8 cellular contexts compared by ENCODE assay signal in genomic region chr1:112618721-112619517, GRCh38. TPM values are rescaled to one million over a fixed set of nuclear protein-coding genes. Genes with fewer than 3 reads are reported as not detected.
A peak's percentile ranks its signal among the peaks of the same experiment; 100 is the strongest.
DNase-seq lines count a peak whose midpoint lies in the region; ATAC-seq and TF ChIP-seq lines count a peak whose summit lies in the region.

ST7L (minus strand) TSS chr1:112619141; CDS start chr1:112619113, 28 bp downstream.

- H3K4me3 Mint-ChIP-seq in natural killer cell treated with Interleukin-12 subunit alpha and Interleukin-12 subunit beta and Interleukin-15 and Interleukin-18, amount 100 ng/mL, for 72 hours: peak within 1 kb of the TSS; percentile 99

- H3K4me3 ChIP-seq in HUES48 (ENCODE audit: low read depth, low read length) (peak within 1 kb of the TSS; percentile 95), fibroblast of the aortic adventitia (ENCODE audit: low read depth, low read length) (peak within 1 kb of the TSS; percentile 100)

- H3K27ac Mint-ChIP-seq in natural killer cell treated with Interleukin-12 subunit alpha and Interleukin-12 subunit beta and Interleukin-15 and Interleukin-18, amount 100 ng/mL, for 72 hours: peak within 1 kb of the TSS; percentile 99

- no peak for TF ChIP-seq CTCF in fibroblast of the aortic adventitia (IDR thresholded peaks at IDR 0.05; ENCODE audit: insufficient read depth, low read length)

- peaks cover 8% of the 10 kb centered on the region for H3K36me3 Mint-ChIP-seq in natural killer cell treated with Interleukin-12 subunit alpha and Interleukin-12 subunit beta and Interleukin-15 and Interleukin-18, amount 100 ng/mL, for 72 hours

- H3K4me1 ChIP-seq in ES-I3 (ENCODE audit: insufficient read depth, low read length) (peaks cover 5% of the 10 kb centered on the region; the same call in 1 of the 2 replicates), HUES48 (ENCODE audit: control insufficient read depth, insufficient read depth, low read length) (peaks cover 14% of the 10 kb centered on the region)

- H3K4me1 Mint-ChIP-seq in natural killer cell treated with Interleukin-12 subunit alpha and Interleukin-12 subunit beta and Interleukin-15 and Interleukin-18, amount 100 ng/mL, for 72 hours (ENCODE audit: low read depth in 2 of 2): peaks cover 18 to 35% of the 10 kb centered on the region in 2 donors

- ATAC-seq in natural killer cell treated with Interleukin-12 subunit alpha and Interleukin-12 subunit beta and Interleukin-15 and Interleukin-18, amount 100 ng/mL, for 72 hours: peak; percentile 43 to 45
- ATAC-seq in stimulated activated naive CD8-positive, alpha-beta T cell treated with anti-CD3 and anti-CD28 coated beads, Interleukin-15, Interleukin-2, amounts not matched to agents 100 U/mL and 50 U/mL, for 24 hours: peak; percentile 19
- ATAC-seq in GM21390 (IDR thresholded peaks at IDR 0.05; ENCODE audit: unreplicated experiment): no peak

- peak within 1 kb of the TSS; percentile 98 for H3K27ac ChIP-seq in HUES48 (ENCODE audit: low read depth, low read length)

- peak; percentile 78 for DNase-seq in RPMI7951 (ENCODE audit: low read depth)
- peak; percentile 55 for DNase-seq in activated gamma-delta T cell treated with Interleukin-2 at 50 U/mL for 16 hours
- peak; percentile 81 for DNase-seq in fibroblast of the aortic adventitia (ENCODE audit: low read depth)
- DNase-seq in natural killer cell treated with Interleukin-12 subunit alpha and Interleukin-12 subunit beta and Interleukin-15 and Interleukin-18, amount 100 ng/mL, for 72 hours (ENCODE audit: low spot score): peak; percentile 65
- peak; percentile 69 for DNase-seq in stimulated activated naive CD8-positive, alpha-beta T cell treated with anti-CD3 and anti-CD28 coated beads, Interleukin-15, Interleukin-2, amounts not matched to agents 100 U/mL and 50 U/mL, for 24 hours

- H3K36me3 ChIP-seq in ES-I3 (ENCODE audit: insufficient read depth, low read length) (no peaks in the 10 kb centered on the region), HUES48 (ENCODE audit: control insufficient read depth, insufficient read depth, low read length) (peaks cover 22% of the 10 kb centered on the region)

- H3K9me3 ChIP-seq in ES-I3 (ENCODE audit: control insufficient read depth, insufficient read depth, low read length): no peaks in the 10 kb centered on the region
- H3K9me3 ChIP-seq in HUES48 (ENCODE audit: control insufficient read depth, insufficient read depth, low read length): no peaks in the 10 kb centered on the region

- no peaks in the 10 kb centered on the region for H3K27me3 ChIP-seq in HUES48 (ENCODE audit: control insufficient read depth, insufficient read depth, low read length)

- H3K9me3 Mint-ChIP-seq in natural killer cell treated with Interleukin-12 subunit alpha and Interleukin-12 subunit beta and Interleukin-15 and Interleukin-18, amount 100 ng/mL, for 72 hours: no peaks in the 10 kb centered on the region

- no peaks in the 10 kb centered on the region for H3K27me3 Mint-ChIP-seq in natural killer cell treated with Interleukin-12 subunit alpha and Interleukin-12 subunit beta and Interleukin-15 and Interleukin-18, amount 100 ng/mL, for 72 hours

- peak within 1 kb of the TSS; percentile 98 for H3K9ac ChIP-seq in ES-I3 (ENCODE audit: low read depth, low read length)
- peak within 1 kb of the TSS; percentile 97 for H3K9ac ChIP-seq in HUES48 (ENCODE audit: low read depth, low read length)

RNA-seq across cellular contexts. Expression of gene ST7L, which starts in this region (rescaled TPM):
- 27.4 and 31.5 TPM in 2 replicates for total RNA-seq in RPMI7951 (2014; rRNA removed; shearing (Covaris generic))
- 8.1 and 22.1 TPM in 2 replicates for total RNA-seq in fibroblast of the aortic adventitia (ENCODE audit: low replicate concordance)
- total RNA-seq in natural killer cell treated with Interleukin-12 subunit alpha and Interleukin-12 subunit beta and Interleukin-15 and Interleukin-18, amount 100 ng/mL, for 72 hours: 10 to 100 TPM; 11.9 to 19.2 TPM
